In genomic region chr13:24270639-24271131, GRCh38 we compare ENCODE assay signal across 8 cellular contexts. TPM values are rescaled to one million over a fixed set of nuclear protein-coding genes. Genes with fewer than 3 reads are reported as not detected.
DNase-seq lines count a peak whose midpoint lies in the region; TF ChIP-seq lines count a peak whose summit lies in the region.

No MANE protein-coding gene starts in this region.

- DNase-seq in GM13976 (ENCODE audit: low spot score): peak; percentile 61
- DNase-seq in HFFc6: peak; percentile 51
- DNase-seq in NCI-H460 (ENCODE audit: extremely low read depth, low read depth): peak; percentile 33
- peak; percentile 51 for DNase-seq in activated effector memory CD4-positive, alpha-beta T cell treated with Interleukin-2 at 50 U/mL for 16 hours
- peak; percentile 57 for DNase-seq in germinal center (ENCODE audit: low spot score)
- DNase-seq in osteocyte (ENCODE audit: extremely low spot score, unreplicated experiment): no peak
- DNase-seq in NCI-H1436 treated with DMSO at 0.1 percent for 48 hours (lab: John Stamatoyannopoulos, UW): no peak
- no peak for DNase-seq in SW480 (ENCODE audit: low spot score)

- peak overlapping the region; percentile 87 for H3K4me3 Mint-ChIP-seq in HFFc6
- peak overlapping the region; percentile 71 for H3K4me3 Mint-ChIP-seq in osteocyte (ENCODE audit: unreplicated experiment)

- H3K4me1 Mint-ChIP-seq in HFFc6 (ENCODE audit: low read depth) (peaks cover 26% of the 10 kb centered on the region), osteocyte (ENCODE audit: unreplicated experiment) (peaks cover 36% of the 10 kb centered on the region)

- peak overlapping the region; percentile 92 for H3K27ac Mint-ChIP-seq in HFFc6
- peak overlapping the region; percentile 93 for H3K27ac Mint-ChIP-seq in osteocyte (ENCODE audit: unreplicated experiment)

- H3K27me3 Mint-ChIP-seq in HFFc6 (ENCODE audit: insufficient read depth) (no peaks in the 10 kb centered on the region; the same call in 1 of the 2 replicates), osteocyte (ENCODE audit: unreplicated experiment) (no peaks in the 10 kb centered on the region)

- no peaks in the 10 kb centered on the region for H3K9me3 Mint-ChIP-seq in HFFc6
- H3K9me3 Mint-ChIP-seq in osteocyte (ENCODE audit: unreplicated experiment): no peaks in the 10 kb centered on the region

- H3K36me3 Mint-ChIP-seq in HFFc6 (ENCODE audit: low read depth): no peaks in the 10 kb centered on the region
- no peaks in the 10 kb centered on the region for H3K36me3 Mint-ChIP-seq in osteocyte (ENCODE audit: unreplicated experiment)

- in situ Hi-C loops in GM13976 (cut with MboI; ENCODE audit: low sequenced_read_pairs, unreplicated experiment): no loop called here

- TF ChIP-seq CTCF in GM13976 (IDR thresholded peaks at IDR 0.05; ENCODE audit: borderline replicate concordance, control extremely low read depth, extremely low read depth, insufficient read depth, missing control alignments): no peak
- no peak for TF ChIP-seq CTCF in HFFc6 (IDR thresholded peaks at IDR 0.05)
- TF ChIP-seq CTCF in osteocyte (IDR thresholded peaks at IDR 0.05): no peak

RNA-seq across cellular contexts. Expression of gene C1QTNF9, which starts 38.7 kb away (rescaled TPM):
- total RNA-seq in HFFc6 (2021; fragmentation: NEBNext Ultra II Directional; extraction: Animal tissue kit (Norgen Biotek cat#: 25700)): not detected
- total RNA-seq in NCI-H460 (2014; rRNA removed; shearing (Covaris generic)): not detected in 2 replicates
- not detected in 2 replicates for polyA plus RNA-seq in NCI-H460 (2014; cell fraction: nucleus; rRNA removed)
- not detected in 2 replicates for total RNA-seq in osteocyte

Comparison
In these comparisons a context has a peak if more than half of its experiments do, and no peak if none do; other contexts are left out.
1. DNase-seq: peak in GM13976 (single experiment), HFFc6 (single experiment), NCI-H460 (single experiment), activated effector memory CD4-positive, alpha-beta T cell treated with Interleukin-2 at 50 U/mL for 16 hours (single experiment) and germinal center (single experiment); none in osteocyte (single experiment), NCI-H1436 treated with DMSO at 0.1 percent for 48 hours (single experiment) and SW480 (single experiment).